8 cellular contexts compared by ENCODE assay signal in the genomic region with DNA sequence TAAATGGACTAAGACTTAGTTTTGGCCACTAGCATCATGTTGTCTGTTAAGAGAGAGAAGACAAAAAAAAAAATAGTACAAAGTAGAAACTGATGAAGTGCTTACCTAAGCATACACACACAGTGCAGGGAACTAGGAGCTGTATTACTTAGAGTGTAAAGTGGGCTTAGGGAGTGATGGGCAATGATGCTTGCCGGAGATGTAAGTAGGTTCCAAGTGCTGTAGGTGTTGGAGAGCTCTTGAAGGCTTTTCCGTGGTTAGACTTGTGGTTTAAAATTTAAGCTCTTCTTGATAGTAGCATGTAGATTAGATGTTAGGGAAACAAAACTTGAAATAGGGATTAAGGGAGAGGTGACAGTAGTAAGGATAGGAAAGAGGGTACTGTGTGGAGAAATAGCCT. TPM values are rescaled to one million over a fixed set of nuclear protein-coding genes. Genes with fewer than 3 reads are reported as not detected.
A peak's percentile ranks its signal among the peaks of the same experiment; 100 is the strongest.
DNase-seq lines count a peak whose midpoint lies in the region; ATAC-seq lines count a peak whose summit lies in the region.

No MANE protein-coding gene starts in this region.

- in situ Hi-C loops in G401 (cut with HindIII; ENCODE audit: low sequenced_read_pairs), result no loop called here

- DNase-seq in G401 (ENCODE audit: low spot score), result peak; percentile 45
- DNase-seq in NCI-H187 treated with DMSO at 0.1 percent for 48 hours (lab: John Stamatoyannopoulos, UW), result peak; percentile 86
- DNase-seq in astrocyte of the hippocampus (ENCODE audit: low read depth, low spot score), result peak; percentile 28
- peak; percentile 14 to 17 for DNase-seq in lung microvascular endothelial cell (ENCODE audit: low read depth in 2 of 2)
- DNase-seq in GOT3 (lab: John Stamatoyannopoulos, UW), result no peak
- DNase-seq in H4 (ENCODE audit: low spot score), result no peak

- ATAC-seq in GM18861 (IDR thresholded peaks at IDR 0.05; ENCODE audit: unreplicated experiment) (no peak), GM19351 (IDR thresholded peaks at IDR 0.05; ENCODE audit: unreplicated experiment) (no peak)

RNA-seq across cellular contexts. Expression of gene MIA2, which starts 34.7 kb away (rescaled TPM):
- total RNA-seq in G401 (2014; rRNA removed; shearing (Covaris generic)), result 12.1 and 22.2 TPM in 2 replicates
- total RNA-seq in lung microvascular endothelial cell, result 8.7 and 17.3 TPM in 2 replicates
- 13.5 and 16.4 TPM in 2 replicates for total RNA-seq in H4 (2014; rRNA removed; shearing (Covaris generic))

Comparison
In these comparisons a context has a peak if more than half of its experiments do, and no peak if none do; other contexts are left out.
1. DNase-seq: peak in G401 (single experiment), NCI-H187 treated with DMSO at 0.1 percent for 48 hours (single experiment), astrocyte of the hippocampus (single experiment) and lung microvascular endothelial cell (2 of 2); none in GOT3 (single experiment) and H4 (single experiment).